8 cellular contexts compared by ENCODE assay signal in genomic region chr6:135054575-135055498, GRCh38. TPM values are rescaled to one million over a fixed set of nuclear protein-coding genes. Genes with fewer than 3 reads are reported as not detected.
DNase-seq lines count a peak whose midpoint lies in the region; ATAC-seq and TF ChIP-seq lines count a peak whose summit lies in the region.

HBS1L (minus strand) TSS chr6:135054822; CDS start chr6:135054691, 131 bp downstream.

- H3K4me3 ChIP-seq in heart right ventricle = peak within 1 kb of the TSS; percentile 62 to 87 (median 78)
- peak within 1 kb of the TSS; percentile 67 to 93 (median 75) for H3K4me3 ChIP-seq in upper lobe of left lung

- H3K9me3 Mint-ChIP-seq in T-helper 1 cell treated with Interleukin-12 subunit alpha and Interleukin-12 subunit beta and Interleukin-4 antibody, amounts not matched to agents 30 μg/mL and 1 μg/mL, for 36 hours = no peaks in the 10 kb centered on the region

- ATAC-seq in HG02884 (IDR thresholded peaks at IDR 0.05; ENCODE audit: unreplicated experiment) (peak; percentile 94), heart right ventricle (peak; percentile 100), upper lobe of left lung (ENCODE audit: low FRiP score in 2 of 2) (peak; percentile 100)

- WGBS in heart right ventricle, 2 donors = 10 to 13% methylated on average over 53 of the region's 53 CpGs
- 11 to 34% methylated on average over 10 to 53 of the region's 53 CpGs for WGBS in upper lobe of left lung, 2 donors

- peaks cover 0 to 37% (median 27%) of the 10 kb centered on the region in 9 donors for H3K4me1 ChIP-seq in heart right ventricle
- peaks cover 20 to 31% (median 21%) of the 10 kb centered on the region in 4 donors for H3K4me1 ChIP-seq in upper lobe of left lung

- H3K27me3 ChIP-seq in heart right ventricle (no peaks in the 10 kb centered on the region), upper lobe of left lung (no peaks in the 10 kb centered on the region)

- peak; percentile 94 for DNase-seq in GM13977 (ENCODE audit: low spot score)
- peak; percentile 90 for DNase-seq in NCI-H1694 (lab: John Stamatoyannopoulos, UW)
- DNase-seq in amniotic stem cell (lab: John Stamatoyannopoulos, UW) = peak; percentile 86
- DNase-seq in heart right ventricle = peak; percentile 94 to 98
- DNase-seq in posterior cingulate gyrus = peak; percentile 93 to 99 (median 96)
- peak; percentile 98 for DNase-seq in upper lobe of left lung

- H3K9me3 ChIP-seq in heart right ventricle = no peaks in the 10 kb centered on the region
- H3K9me3 ChIP-seq in upper lobe of left lung = no peaks in the 10 kb centered on the region

- no peak for TF ChIP-seq CTCF in GM13977 (IDR thresholded peaks at IDR 0.05; ENCODE audit: extremely low read depth, insufficient read depth, missing control alignments)
- TF ChIP-seq CTCF in heart right ventricle (IDR thresholded peaks at IDR 0.05) = no peak
- TF ChIP-seq CTCF in upper lobe of left lung (IDR thresholded peaks at IDR 0.05) = peak in 1 of 6 experiments; percentile 45

- H3K4me3 Mint-ChIP-seq in T-helper 1 cell treated with Interleukin-12 subunit alpha and Interleukin-12 subunit beta and Interleukin-4 antibody, amounts not matched to agents 30 μg/mL and 1 μg/mL, for 36 hours = peak within 1 kb of the TSS; percentile 98

- H3K27ac ChIP-seq in heart right ventricle (peak within 1 kb of the TSS; percentile 59 to 91 (median 84)), upper lobe of left lung (peak within 1 kb of the TSS; percentile 87 to 92 (median 90))

- H3K27me3 Mint-ChIP-seq in T-helper 1 cell treated with Interleukin-12 subunit alpha and Interleukin-12 subunit beta and Interleukin-4 antibody, amounts not matched to agents 30 μg/mL and 1 μg/mL, for 36 hours (ENCODE audit: low read depth) = peaks cover 3% of the 10 kb centered on the region

- peaks cover 17% of the 10 kb centered on the region for H3K36me3 Mint-ChIP-seq in T-helper 1 cell treated with Interleukin-12 subunit alpha and Interleukin-12 subunit beta and Interleukin-4 antibody, amounts not matched to agents 30 μg/mL and 1 μg/mL, for 36 hours (ENCODE audit: low read depth)

- in situ Hi-C loops in GM13977 (cut with MboI; ENCODE audit: low pct_unique_long_range_greater_than_20kb, low sequenced_read_pairs, unreplicated experiment) = no loop called here

- intact Hi-C loops in heart right ventricle (cut with DNase I) (no loop called here), posterior cingulate gyrus (cut with DNase I) (loop anchor here (10.0 kb wide), 1 partner anchor 120 kb away; no protein-coding TSS in a partner anchor)

- TF ChIP-seq EP300 in upper lobe of left lung (IDR thresholded peaks at IDR 0.05) = peak in 1 of 4 donors; percentile 81

- peaks cover 39% of the 10 kb centered on the region for H3K4me1 Mint-ChIP-seq in T-helper 1 cell treated with Interleukin-12 subunit alpha and Interleukin-12 subunit beta and Interleukin-4 antibody, amounts not matched to agents 30 μg/mL and 1 μg/mL, for 36 hours (ENCODE audit: low read depth)

- TF ChIP-seq POLR2A in upper lobe of left lung (IDR thresholded peaks at IDR 0.05) = peak in 3 of 4 donors; percentile 84 to 92 (median 85)

- peak within 1 kb of the TSS; percentile 98 for H3K27ac Mint-ChIP-seq in T-helper 1 cell treated with Interleukin-12 subunit alpha and Interleukin-12 subunit beta and Interleukin-4 antibody, amounts not matched to agents 30 μg/mL and 1 μg/mL, for 36 hours

- H3K36me3 ChIP-seq in heart right ventricle = peaks cover 0 to 14% (median under 1%) of the 10 kb centered on the region in 9 donors
- H3K36me3 ChIP-seq in upper lobe of left lung = peaks cover 0 to 2% (median under 1%) of the 10 kb centered on the region in 4 donors

RNA-seq across cellular contexts. Expression of gene HBS1L, which starts in this region (rescaled TPM):
- total RNA-seq in heart right ventricle (10 to 100 TPM; 83.8 to 100.0 (median 91.6) TPM), upper lobe of left lung (10 to 100 TPM; 16.8 to 47.0 (median 38.5) TPM)
- 10 to 100 TPM; 20.8 to 32.9 TPM for polyA plus RNA-seq in heart right ventricle

Comparison
In these comparisons a context has a peak if more than half of its experiments do, and no peak if none do; other contexts are left out.
1. Peak in every context shown above with its lines: DNase-seq, ATAC-seq, H3K4me3 ChIP-seq and H3K27ac ChIP-seq.